Comparison of ENCODE assay signal across 16 cellular contexts in the genomic region with DNA sequence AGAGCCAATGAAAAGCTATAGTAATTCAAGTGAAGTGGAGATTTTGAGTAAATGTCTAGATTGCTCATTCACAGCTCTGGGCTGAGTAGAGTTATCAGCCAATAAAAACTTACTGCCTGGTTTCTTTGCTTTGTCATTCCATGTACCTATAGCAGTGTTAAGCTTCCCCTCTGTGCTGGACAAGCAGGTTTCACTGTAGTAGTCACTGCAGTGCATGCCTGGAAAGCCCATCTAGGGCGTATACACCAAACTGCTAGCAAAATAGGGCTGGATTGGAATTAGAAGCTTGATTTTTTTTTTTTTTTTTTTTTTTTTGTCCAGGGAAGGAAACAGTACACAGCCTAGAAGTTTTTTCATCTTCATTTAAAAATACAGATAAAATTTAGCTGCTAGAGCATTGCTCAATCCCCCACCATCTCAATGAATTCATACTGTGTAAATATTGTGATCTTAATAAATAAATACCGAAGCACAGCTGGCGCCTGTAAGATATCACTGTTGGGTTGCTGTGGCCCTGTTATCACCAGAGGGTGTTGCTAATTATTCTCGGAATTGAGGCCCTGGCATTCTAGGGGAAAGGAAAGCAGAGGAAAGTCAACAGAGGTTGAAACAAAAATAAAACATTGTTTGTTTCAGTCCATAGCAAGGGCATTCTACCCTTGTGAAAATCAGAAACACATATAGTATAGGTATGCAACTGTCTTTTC.
DNase-seq lines count a peak whose midpoint lies in the region; ATAC-seq and TF ChIP-seq lines count a peak whose summit lies in the region.
"Had no signal": no experiment of that assay in that cellular context is flagged by ENCODE, and none has a peak within 500 bp of the region (broad histone marks: within the 10 kb centered on the region; RNA-seq: fewer than 3 reads in every experiment).

No MANE protein-coding gene starts in this region.

- peak overlapping the region; percentile 18 for H3K27ac ChIP-seq in lower lobe of right lung
- H3K27ac ChIP-seq: colonic mucosa, prostate gland, tibial artery had no signal

- H3K36me3 ChIP-seq in lower lobe of right lung = no peaks in the 10 kb centered on the region
- H3K36me3 ChIP-seq: colonic mucosa, MG63, prostate gland, tibial artery had no signal

- H3K27ac Mint-ChIP-seq in Calu3 (ENCODE audit: unreplicated experiment) (no peak overlapping the region), MCF 10A (ENCODE audit: low read depth, unreplicated experiment) (no peak overlapping the region)
- H3K27ac Mint-ChIP-seq: activated T-cell treated with anti-CD3 and anti-CD28 coated beads, Interleukin-2, amount 50 U/mL, for 24 hours had no signal

- peak; percentile 84 for ATAC-seq in esophagus mucosa
- ATAC-seq in lower lobe of right lung = peak; percentile 67 to 88
- ATAC-seq in GM21423 (IDR thresholded peaks at IDR 0.05; ENCODE audit: unreplicated experiment) = no peak

- intact Hi-C loops in Calu3 (cut with micrococcal nuclease; ENCODE audit: unreplicated experiment) = no loop called here
- intact Hi-C loops in lower lobe of right lung (cut with DNase I) = no loop called here
- intact Hi-C loops in MCF 10A (cut with micrococcal nuclease) = no loop called here

- H3K4me3 Mint-ChIP-seq in Calu3 (ENCODE audit: low read depth, unreplicated experiment) = no peak overlapping the region
- H3K4me3 Mint-ChIP-seq in MCF 10A (ENCODE audit: unreplicated experiment) = no peak overlapping the region
- H3K4me3 Mint-ChIP-seq: activated T-cell treated with anti-CD3 and anti-CD28 coated beads, Interleukin-2, amount 50 U/mL, for 24 hours had no signal

- H3K27me3 Mint-ChIP-seq in Calu3 (ENCODE audit: unreplicated experiment) (no peaks in the 10 kb centered on the region), MCF 10A (ENCODE audit: insufficient read depth, unreplicated experiment) (no peaks in the 10 kb centered on the region)
- H3K27me3 Mint-ChIP-seq: activated T-cell treated with anti-CD3 and anti-CD28 coated beads, Interleukin-2, amount 50 U/mL, for 24 hours had no signal

- H3K4me1 Mint-ChIP-seq in Calu3 (ENCODE audit: low read depth, unreplicated experiment) (no peaks in the 10 kb centered on the region), MCF 10A (ENCODE audit: insufficient read depth, unreplicated experiment) (no peaks in the 10 kb centered on the region)

- TF ChIP-seq CTCF in Calu3 (IDR thresholded peaks at IDR 0.05; ENCODE audit: unreplicated experiment) = no peak
- no peak for TF ChIP-seq CTCF in lower lobe of right lung (IDR thresholded peaks at IDR 0.05)
- TF ChIP-seq CTCF in MCF 10A (IDR thresholded peaks at IDR 0.05; ENCODE audit: unreplicated experiment) = no peak

- H3K4me3 ChIP-seq in lower lobe of right lung = no peak overlapping the region
- H3K4me3 ChIP-seq: colonic mucosa, MG63, prostate gland, tibial artery had no signal

- no peaks in the 10 kb centered on the region for H3K36me3 Mint-ChIP-seq in Calu3 (ENCODE audit: insufficient read depth, unreplicated experiment)
- no peaks in the 10 kb centered on the region for H3K36me3 Mint-ChIP-seq in MCF 10A (ENCODE audit: insufficient read depth, unreplicated experiment)

- BruUV-seq in Calu3 (replicated peaks; lab: Mats Ljungman, UMichigan) (no TSS peak), MCF 10A (replicated peaks; lab: Mats Ljungman, UMichigan) (no TSS peak)

- DNase-seq in Calu3 = peak; percentile 2
- DNase-seq in NCI-H2171 treated with DMSO at 0.1 percent for 48 hours (lab: John Stamatoyannopoulos, UW) = peak; percentile 80
- DNase-seq in lower lobe of right lung = no peak
- no peak for DNase-seq in MCF 10A (ENCODE audit: unreplicated experiment)
- DNase-seq in stimulated activated CD4-positive, alpha-beta T cell treated with anti-CD3 and anti-CD28 coated beads, Interleukin-2, amount 100 ng/mL, for 48 hours = no peak
- DNase-seq in NCI-H2029 (lab: John Stamatoyannopoulos, UW) = no peak
- DNase-seq: activated CD4-positive, alpha-beta T cell treated with anti-CD3 and anti-CD28 coated beads for 48 hours; activated T-cell treated with anti-CD3 and anti-CD28 coated beads, Interleukin-2, amount 50 U/mL, for 24 hours; colonic mucosa; MG63; stimulated activated CD4-positive, alpha-beta T cell treated with anti-CD3 and anti-CD28 coated beads, Interleukin-1b, Interleukin-23, amount 100 ng/mL, for 48 hours; stimulated activated CD8-positive, alpha-beta memory T cell treated with anti-CD3 and anti-CD28 coated beads, Interleukin-4, amount 100 ng/mL, for 48 hours; tibial artery had no signal

- POLR2A ChIA-PET in MCF 10A (lab: Yijun Ruan, JAX) = interaction anchor here (0.8 kb wide), 1 partner anchor 55 kb away, joined by 3 read pairs; no protein-coding TSS in a partner anchor

- CTCF ChIA-PET in Calu3 (lab: Charles Lee) (interaction anchor here (0.5 to 0.6 kb wide), 3 partner anchors 79 to 1028 kb away, joined by 3 to 5 read pairs (median 3); no protein-coding TSS in a partner anchor), MCF 10A (lab: Yijun Ruan, JAX) (no interaction called here)

- H3K9me3 ChIP-seq in lower lobe of right lung = no peaks in the 10 kb centered on the region
- H3K9me3 ChIP-seq: colonic mucosa, prostate gland, tibial artery had no signal

- H3K27me3 ChIP-seq in lower lobe of right lung (ENCODE audit: low read depth) = no peaks in the 10 kb centered on the region
- H3K27me3 ChIP-seq: colonic mucosa, MG63, tibial artery had no signal

- H3K9me3 Mint-ChIP-seq in Calu3 (ENCODE audit: low read depth, unreplicated experiment) (no peaks in the 10 kb centered on the region), MCF 10A (ENCODE audit: unreplicated experiment) (peaks cover 5% of the 10 kb centered on the region)
- H3K9me3 Mint-ChIP-seq: activated T-cell treated with anti-CD3 and anti-CD28 coated beads, Interleukin-2, amount 50 U/mL, for 24 hours had no signal

- H3K4me1 ChIP-seq in lower lobe of right lung = no peaks in the 10 kb centered on the region
- H3K4me1 ChIP-seq: colonic mucosa, prostate gland had no signal

Comparison
In these comparisons a context has a peak if more than half of its experiments do, and no peak if none do; other contexts are left out.
1. DNase-seq: peak in Calu3 (single experiment) and NCI-H2171 treated with DMSO at 0.1 percent for 48 hours (single experiment); none in lower lobe of right lung (single experiment), MCF 10A (single experiment), stimulated activated CD4-positive, alpha-beta T cell treated with anti-CD3 and anti-CD28 coated beads, Interleukin-2, amount 100 ng/mL, for 48 hours (0 of 2) and NCI-H2029 (single experiment).